Comparison of ENCODE assay signal across 17 cellular contexts in the genomic region with DNA sequence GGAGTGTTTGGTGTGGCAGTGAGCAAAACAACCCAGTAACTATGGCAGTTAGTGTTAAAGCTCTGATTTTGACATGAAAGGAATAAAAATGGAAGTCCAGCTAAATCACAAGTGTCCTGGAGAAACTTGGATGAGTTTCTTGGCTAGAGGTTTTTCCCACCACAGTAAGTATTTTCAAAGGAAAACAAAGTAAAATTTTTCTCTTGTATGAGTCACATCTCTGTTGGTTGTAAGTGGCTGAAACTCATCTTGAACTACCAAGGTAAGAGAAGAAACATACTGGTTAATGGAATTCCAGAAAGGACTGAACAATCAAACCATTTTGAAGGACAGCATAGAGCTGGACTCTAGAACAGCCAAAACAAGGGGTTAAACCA.
A peak's percentile ranks its signal among the peaks of the same experiment; 100 is the strongest.
DNase-seq lines count a peak whose midpoint lies in the region; ATAC-seq and TF ChIP-seq lines count a peak whose summit lies in the region.
"Had no signal": no experiment of that assay in that cellular context is flagged by ENCODE, and none has a peak within 500 bp of the region (broad histone marks: within the 10 kb centered on the region; RNA-seq: fewer than 3 reads in every experiment).

No MANE protein-coding gene starts in this region.

- H2BK15ac ChIP-seq in IMR-90 (ENCODE audit: low read depth, low read length): peak overlapping the region; percentile 87; the same call in 2 of the 3 replicates

- H3K4me3 ChIP-seq in IMR-90 (ENCODE audit: insufficient read depth, low read depth, low read length) (no peak overlapping the region), kidney epithelial cell (ENCODE audit: low read depth, low read length) (no peak overlapping the region), uterus (no peak overlapping the region)
- H3K4me3 ChIP-seq: gastroesophageal sphincter, thoracic aorta had no signal

- no peak overlapping the region for H3K56ac ChIP-seq in IMR-90 (ENCODE audit: extremely low read depth, insufficient read depth, low read length)

- peak overlapping the region; percentile 69 for H3K27ac ChIP-seq in IMR-90 (ENCODE audit: insufficient read depth, low read length)
- peak overlapping the region; percentile 47 to 58 for H3K27ac ChIP-seq in uterus
- H3K27ac ChIP-seq: gastroesophageal sphincter, thoracic aorta had no signal

- peaks cover 9% of the 10 kb centered on the region for H3K9me3 Mint-ChIP-seq in chondrocyte (ENCODE audit: low read depth)
- H3K9me3 Mint-ChIP-seq: CD4-positive, alpha-beta T cell; dendritic cell treated with granulocyte-macrophage colony-stimulating factor and Interleukin-4, amounts not matched to agents 40 ng/mL and 50 ng/mL, for 4 days; T-helper 2 cell treated with Interferon-gamma antibody and Interleukin-4, amounts not matched to agents 5 μg/mL and 100 μg/mL, for 36 hours had no signal

- intact Hi-C loops in IMR-90 (cut with micrococcal nuclease) (no loop called here), uterus (cut with DNase I; ENCODE audit: low total_unique reads) (loop anchor here (2.0 kb wide), 1 partner anchor 45 kb away; no protein-coding TSS in a partner anchor)

- H3K36me3 ChIP-seq in IMR-90 (ENCODE audit: control insufficient read depth, insufficient read depth, low read length): no peaks in the 10 kb centered on the region
- H3K36me3 ChIP-seq in kidney epithelial cell (ENCODE audit: control insufficient read depth, insufficient read depth, low read length): no peaks in the 10 kb centered on the region
- no peaks in the 10 kb centered on the region for H3K36me3 ChIP-seq in uterus
- H3K36me3 ChIP-seq: gastroesophageal sphincter, thoracic aorta had no signal

- no peaks in the 10 kb centered on the region for H3K79me1 ChIP-seq in IMR-90 (ENCODE audit: low read depth in 1 of 2, low read length in 2 of 2)

- peak overlapping the region; percentile 73 for H4K91ac ChIP-seq in IMR-90 (ENCODE audit: insufficient read depth, low read depth, low read length)

- H3K4ac ChIP-seq in IMR-90 (ENCODE audit: low read depth, low read length): peak overlapping the region; percentile 74

- POLR2A ChIA-PET in IMR-90 (lab: Charles Lee; ENCODE audit: unreplicated experiment): no interaction called here

- peaks cover 90% of the 10 kb centered on the region for H3K4me1 Mint-ChIP-seq in chondrocyte (ENCODE audit: low read depth)

- dilution Hi-C loops in IMR-90 (cut with HindIII; ENCODE audit: low sequenced_read_pairs, unreplicated experiment): no loop called here

- no peak overlapping the region for H3K9ac ChIP-seq in IMR-90 (ENCODE audit: low read depth, low read length)

- in situ Hi-C loops in IMR-90 (cut with MboI; ENCODE audit: low sequenced_read_pairs): loop anchor here (25.0 kb wide), 1 partner anchor 300 kb away; the partner anchor contains the start of gene MTAP

- TF ChIP-seq RAD21 in IMR-90 (IDR thresholded peaks at IDR 0.05; ENCODE audit: low read length): no peak

- H4K8ac ChIP-seq in IMR-90 (ENCODE audit: low read depth in 2 of 2, low read length in 2 of 2): peak overlapping the region in 1 of 2 experiments; percentile 47; a peak in 2 of 4 replicates

- no TSS peak for BruUV-seq in IMR-90 (replicated peaks; lab: Mats Ljungman, UMichigan)

- peaks cover 2% of the 10 kb centered on the region for H3K36me3 Mint-ChIP-seq in chondrocyte (ENCODE audit: low read depth)

- DNase-seq in IMR-90 (peak; percentile 84), chondrocyte (ENCODE audit: low spot score) (no peak), kidney epithelial cell (ENCODE audit: low read depth) (peak; percentile 70), uterus (no peak), NOMO-1 treated with DMSO at 0.1 percent for 48 hours (lab: John Stamatoyannopoulos, UW; ENCODE audit: unreplicated experiment) (no peak)
- DNase-seq: activated T-cell treated with anti-CD3 and anti-CD28 coated beads for 4 hours; CD4-positive, alpha-beta T cell; NCI-H187; Right ventricle myocardium superior had no signal

- H2BK120ac ChIP-seq in IMR-90 (ENCODE audit: low read depth, low read length): peak overlapping the region; percentile 92

- H3K9me3 ChIP-seq in IMR-90 (ENCODE audit: control insufficient read depth, insufficient read depth, low read length) (no peaks in the 10 kb centered on the region), uterus (no peaks in the 10 kb centered on the region)
- H3K9me3 ChIP-seq: gastroesophageal sphincter, thoracic aorta had no signal

- peak overlapping the region; percentile 80; the same call in 1 of the 2 replicates for H4K5ac ChIP-seq in IMR-90 (ENCODE audit: low read depth, low read length)

- H2BK5ac ChIP-seq in IMR-90 (ENCODE audit: low read depth, low read length, poor library complexity, severe bottlenecking): peak overlapping the region; percentile 85

- H2AK9ac ChIP-seq in IMR-90 (replicated peaks; ENCODE audit: low read depth, low read length, poor library complexity): peak overlapping the region; percentile 3

- H2AFZ ChIP-seq in IMR-90 (replicated peaks; ENCODE audit: low read length, poor library complexity): peak overlapping the region; percentile 51

- H3K4me1 ChIP-seq in IMR-90 (ENCODE audit: control insufficient read depth, insufficient read depth, low read length): peaks cover 22% of the 10 kb centered on the region
- H3K4me1 ChIP-seq in uterus: no peaks in the 10 kb centered on the region

- TF ChIP-seq CTCF in IMR-90 (conservative IDR thresholded peaks at IDR 0.05; ENCODE audit: low read depth, low read length): no peak
- no peak for TF ChIP-seq CTCF in chondrocyte (IDR thresholded peaks at IDR 0.05)
- TF ChIP-seq CTCF in kidney epithelial cell (IDR thresholded peaks at IDR 0.05; ENCODE audit: insufficient read depth, low read length, poor library complexity, severe bottlenecking): no peak
- no peak for TF ChIP-seq CTCF in uterus (IDR thresholded peaks at IDR 0.05)

- peak overlapping the region; percentile 68; the same call in 1 of the 2 replicates for H3K4me2 ChIP-seq in IMR-90 (ENCODE audit: low read depth, low read length)

- H3K23ac ChIP-seq in IMR-90 (ENCODE audit: low read depth, low read length): peak overlapping the region; percentile 25; the same call in 1 of the 2 replicates

- H3K27me3 ChIP-seq in IMR-90 (ENCODE audit: control insufficient read depth, insufficient read depth, low read length) (no peaks in the 10 kb centered on the region), kidney epithelial cell (ENCODE audit: control insufficient read depth, insufficient read depth, low read length) (no peaks in the 10 kb centered on the region), uterus (no peaks in the 10 kb centered on the region)
- H3K27me3 ChIP-seq: gastroesophageal sphincter had no signal

- ATAC-seq in IMR-90 (ENCODE audit: low read depth) (peak; percentile 66), HG02973 (IDR thresholded peaks at IDR 0.05; ENCODE audit: unreplicated experiment) (no peak)
- no peak for ATAC-seq in activated CD4-positive, CD25-positive, alpha-beta regulatory T cell treated with anti-CD3 and anti-CD28 coated beads, Interleukin-2, amount 50 U/mL, for 24 hours
- ATAC-seq: gastroesophageal sphincter had no signal

- peak overlapping the region; percentile 91 for H3K18ac ChIP-seq in IMR-90 (ENCODE audit: low read depth, low read length)

- peak overlapping the region; percentile 91 for H2BK20ac ChIP-seq in IMR-90 (ENCODE audit: low read depth, low read length)

- no peaks in the 10 kb centered on the region for H3K27me3 Mint-ChIP-seq in chondrocyte (ENCODE audit: low read depth)

- peak overlapping the region; percentile 5; the same call in 1 of the 2 replicates for H2AK5ac ChIP-seq in IMR-90 (ENCODE audit: low read depth, low read length)

- peak overlapping the region; percentile 65; the same call in 1 of the 2 replicates for H3K14ac ChIP-seq in IMR-90 (replicated peaks; ENCODE audit: low read depth, low read length)

- CTCF ChIA-PET in IMR-90 (lab: Yijun Ruan, JAX): interaction anchor here (0.6 kb wide), 1 partner anchor 121 kb away, joined by 3 read pairs; no protein-coding TSS in a partner anchor

- H3K4me3 Mint-ChIP-seq in chondrocyte (ENCODE audit: unreplicated experiment): no peak overlapping the region
- H3K4me3 Mint-ChIP-seq: activated naive CD8-positive, alpha-beta T cell; CD4-positive, alpha-beta T cell; dendritic cell treated with granulocyte-macrophage colony-stimulating factor and Interleukin-4, amounts not matched to agents 40 ng/mL and 50 ng/mL, for 4 days; T-helper 2 cell treated with Interferon-gamma antibody and Interleukin-4, amounts not matched to agents 5 μg/mL and 100 μg/mL, for 36 hours had no signal

- H4K20me1 ChIP-seq in IMR-90 (ENCODE audit: insufficient read depth, low read length): no peaks in the 10 kb centered on the region

- H3K9me1 ChIP-seq in IMR-90 (ENCODE audit: insufficient read depth, low read length): peaks cover 9% of the 10 kb centered on the region

- TF ChIP-seq POLR2A in IMR-90 (IDR thresholded peaks at IDR 0.05; ENCODE audit: low read depth, low read length) (no peak), uterus (IDR thresholded peaks at IDR 0.05) (no peak)

- H3K27ac Mint-ChIP-seq in chondrocyte (ENCODE audit: unreplicated experiment): peak overlapping the region; percentile 90
- H3K27ac Mint-ChIP-seq: activated naive CD8-positive, alpha-beta T cell; CD4-positive, alpha-beta T cell; dendritic cell treated with granulocyte-macrophage colony-stimulating factor and Interleukin-4, amounts not matched to agents 40 ng/mL and 50 ng/mL, for 4 days; progenitor cell of endocrine pancreas; T-helper 2 cell treated with Interferon-gamma antibody and Interleukin-4, amounts not matched to agents 5 μg/mL and 100 μg/mL, for 36 hours had no signal

TF ChIP-seq in IMR-90, 13 proteins besides CTCF, POLR2A, EP300 and RAD21:
- TF ChIP-seq CEBPB (IDR thresholded peaks at IDR 0.05; ENCODE audit: low read depth, low read length) (no peak), FOS (IDR thresholded peaks at IDR 0.05; ENCODE audit: low read depth, low read length) (peak; percentile 36; the same call in 1 of the 2 replicates), MXI1 (IDR thresholded peaks at IDR 0.05; ENCODE audit: borderline replicate concordance, low read depth, low read length) (no peak), NFE2L2 (IDR thresholded peaks at IDR 0.05; ENCODE audit: low read depth, low read length) (no peak)

Comparison
In these comparisons a context has a peak if more than half of its experiments do, and no peak if none do; other contexts are left out.
1. DNase-seq: peak in IMR-90 (single experiment) and kidney epithelial cell (single experiment); none in chondrocyte (single experiment), uterus (0 of 2) and NOMO-1 treated with DMSO at 0.1 percent for 48 hours (single experiment).